ENCODE assay signal across 18 cellular contexts in the genomic region with DNA sequence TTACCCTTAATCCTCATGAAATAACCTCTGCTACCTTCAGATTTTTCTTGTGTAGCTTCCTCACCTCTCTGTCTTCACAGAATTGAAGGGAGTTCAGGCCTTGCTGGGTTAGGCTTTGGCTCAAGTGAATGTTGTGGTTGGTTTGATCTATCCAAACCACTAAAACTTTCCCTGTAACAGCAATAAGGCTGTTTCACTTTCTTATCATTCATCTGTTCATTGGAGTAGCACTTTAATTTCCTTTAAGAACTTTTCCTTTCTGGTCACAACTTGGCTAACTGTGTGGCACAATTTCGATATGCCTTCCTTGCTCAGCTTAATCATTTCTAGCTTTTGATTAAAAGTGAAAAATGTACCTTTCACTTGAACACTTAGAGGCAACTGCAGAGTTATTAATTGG.
DNase-seq lines count a peak whose midpoint lies in the region; ATAC-seq lines count a peak whose summit lies in the region.
"Had no signal": no experiment of that assay in that cellular context is flagged by ENCODE, and none has a peak within 500 bp of the region (broad histone marks: within the 10 kb centered on the region; RNA-seq: fewer than 3 reads in every experiment).

No MANE protein-coding gene starts in this region.

- H2BK5ac ChIP-seq in mesendoderm (ENCODE audit: low read length), result no peak overlapping the region

- no peak overlapping the region for H3K9ac ChIP-seq in mesendoderm (ENCODE audit: low read length)

- no peaks in the 10 kb centered on the region for H3K27me3 ChIP-seq in mesendoderm (ENCODE audit: insufficient read depth, low read length, poor library complexity)
- H3K27me3 ChIP-seq: adrenal gland, esophagus squamous epithelium, heart right ventricle, spleen, testis had no signal

- H3K36me3 Mint-ChIP-seq in activated T-cell treated with anti-CD3 and anti-CD28 coated beads, Interleukin-2, amount 50 U/mL, for 4 hours (ENCODE audit: insufficient read depth), result peaks cover 30% of the 10 kb centered on the region
- peaks cover 40% of the 10 kb centered on the region for H3K36me3 Mint-ChIP-seq in activated T-helper 1 cell treated with anti-CD3 and anti-CD28 coated beads, Interleukin-12 subunit alpha, Interleukin-12 subunit beta, Interleukin-2, Interleukin-4 antibody, amounts not matched to agents 30 ng/mL and 10 ng/mL and 1 ng/mL, durations not matched to agents 14 hours and 24 hours and 36 hours (ENCODE audit: low read depth)

- H3K4me1 Mint-ChIP-seq in activated T-cell treated with anti-CD3 and anti-CD28 coated beads, Interleukin-2, amount 50 U/mL, for 4 hours (ENCODE audit: low read depth), result peaks cover 27% of the 10 kb centered on the region
- peaks cover 21% of the 10 kb centered on the region for H3K4me1 Mint-ChIP-seq in activated T-helper 1 cell treated with anti-CD3 and anti-CD28 coated beads, Interleukin-12 subunit alpha, Interleukin-12 subunit beta, Interleukin-2, Interleukin-4 antibody, amounts not matched to agents 30 ng/mL and 10 ng/mL and 1 ng/mL, durations not matched to agents 14 hours and 24 hours and 36 hours (ENCODE audit: low read depth)

- H3K79me2 ChIP-seq in mesendoderm (ENCODE audit: control insufficient read depth, insufficient read depth, low read length), result no peaks in the 10 kb centered on the region

- no peak overlapping the region for H2BK15ac ChIP-seq in mesendoderm (replicated peaks; ENCODE audit: low read depth)

- no peaks in the 10 kb centered on the region for H3K36me3 ChIP-seq in mesendoderm (ENCODE audit: control insufficient read depth, insufficient read depth, low read length)
- H3K36me3 ChIP-seq: adrenal gland had no signal

- no peak overlapping the region for H4K5ac ChIP-seq in mesendoderm (ENCODE audit: low read length)

- no peak overlapping the region for H3K27ac ChIP-seq in mesendoderm (ENCODE audit: low read depth, low read length)
- H3K27ac ChIP-seq: adrenal gland, coronary artery, esophagus squamous epithelium, heart right ventricle, PC-9, spleen, testis had no signal

- no peak overlapping the region for H3K18ac ChIP-seq in mesendoderm (ENCODE audit: low read length)

- no peak overlapping the region for H3K23ac ChIP-seq in mesendoderm (ENCODE audit: low read length)

- intact Hi-C loops in activated T-helper 1 cell treated with anti-CD3 and anti-CD28 coated beads, Interleukin-12 subunit alpha, Interleukin-12 subunit beta, Interleukin-2, Interleukin-4 antibody, amounts not matched to agents 30 ng/mL and 10 ng/mL and 1 ng/mL, durations not matched to agents 14 hours and 24 hours and 36 hours (cut with micrococcal nuclease), result loop anchor here (1.0 to 10.0 kb wide), 4 partner anchors 26 to 433 kb away; partner anchors contain the start of genes CFAP91 and GSK3B

- H4K8ac ChIP-seq in mesendoderm (ENCODE audit: low read depth, low read length), result no peak overlapping the region

- peak overlapping the region; percentile 46 for H3K4me3 Mint-ChIP-seq in activated T-cell treated with anti-CD3 and anti-CD28 coated beads, Interleukin-2, amount 50 U/mL, for 4 hours
- H3K4me3 Mint-ChIP-seq in activated T-helper 1 cell treated with anti-CD3 and anti-CD28 coated beads, Interleukin-12 subunit alpha, Interleukin-12 subunit beta, Interleukin-2, Interleukin-4 antibody, amounts not matched to agents 30 ng/mL and 10 ng/mL and 1 ng/mL, durations not matched to agents 14 hours and 24 hours and 36 hours, result no peak overlapping the region

- DNase-seq in activated T-cell treated with anti-CD3 and anti-CD28 coated beads, Interleukin-2, amount 50 U/mL, for 4 hours, result no peak
- DNase-seq in activated T-cell treated with anti-CD3 and anti-CD28 coated beads, Interleukin-2, amount 50 U/mL, for 1 hour, result no peak
- DNase-seq in activated T-helper 1 cell treated with anti-CD3 and anti-CD28 coated beads, Interleukin-12 subunit alpha, Interleukin-12 subunit beta, Interleukin-2, Interleukin-4 antibody, amounts not matched to agents 30 ng/mL and 10 ng/mL and 1 ng/mL, durations not matched to agents 14 hours and 24 hours and 36 hours (ENCODE audit: low spot score), result no peak
- DNase-seq in renal cortical epithelial cell (ENCODE audit: low read depth) (peak; percentile 13), mesendoderm (no peak)
- no peak for DNase-seq in stimulated activated naive CD4-positive, alpha-beta T cell (lab: John Stamatoyannopoulos, UW)
- DNase-seq: adrenal gland, DMS153, esophagus squamous epithelium, heart right ventricle, NCI-H146, NCI-H510A, PC-9, spleen, testis had no signal

- peak overlapping the region; percentile 59 for H3K27ac Mint-ChIP-seq in activated T-helper 1 cell treated with anti-CD3 and anti-CD28 coated beads, Interleukin-12 subunit alpha, Interleukin-12 subunit beta, Interleukin-2, Interleukin-4 antibody, amounts not matched to agents 30 ng/mL and 10 ng/mL and 1 ng/mL, durations not matched to agents 14 hours and 24 hours and 36 hours

- ATAC-seq in activated T-cell treated with anti-CD3 and anti-CD28 coated beads, Interleukin-2, amount 50 U/mL, for 4 hours, result peak; percentile 75 to 81
- ATAC-seq in HG02884 (IDR thresholded peaks at IDR 0.05; ENCODE audit: unreplicated experiment), result peak; percentile 66
- ATAC-seq in GM21367 (IDR thresholded peaks at IDR 0.05; ENCODE audit: unreplicated experiment), result no peak
- ATAC-seq: heart right ventricle had no signal

- no peaks in the 10 kb centered on the region for H3K79me1 ChIP-seq in mesendoderm (ENCODE audit: low read length)

- H3K27me3 Mint-ChIP-seq in activated T-cell treated with anti-CD3 and anti-CD28 coated beads, Interleukin-2, amount 50 U/mL, for 4 hours (ENCODE audit: low read depth), result no peaks in the 10 kb centered on the region
- peaks cover 1% of the 10 kb centered on the region for H3K27me3 Mint-ChIP-seq in activated T-helper 1 cell treated with anti-CD3 and anti-CD28 coated beads, Interleukin-12 subunit alpha, Interleukin-12 subunit beta, Interleukin-2, Interleukin-4 antibody, amounts not matched to agents 30 ng/mL and 10 ng/mL and 1 ng/mL, durations not matched to agents 14 hours and 24 hours and 36 hours (ENCODE audit: insufficient read depth)

- no peak overlapping the region for H3K4me2 ChIP-seq in mesendoderm (ENCODE audit: low read length)
- H3K4me2 ChIP-seq: PC-9 had no signal

- no peak overlapping the region for H3K56ac ChIP-seq in mesendoderm (ENCODE audit: low read length)

- H3K4me1 ChIP-seq in mesendoderm (ENCODE audit: control insufficient read depth, low read depth, low read length), result peaks cover 2% of the 10 kb centered on the region

- no peak overlapping the region for H3K4me3 ChIP-seq in mesendoderm (ENCODE audit: low read length)
- H3K4me3 ChIP-seq: adrenal gland, coronary artery, esophagus squamous epithelium, heart right ventricle, PC-9, spleen, testis had no signal

- no CpG with 5 or more reads among the region's 1 CpG for WGBS in mesendoderm (ENCODE audit: extremely low coverage, insufficient coverage, low lambda C conversion rate)

- H3K9me3 Mint-ChIP-seq in activated T-cell treated with anti-CD3 and anti-CD28 coated beads, Interleukin-2, amount 50 U/mL, for 4 hours, result no peaks in the 10 kb centered on the region
- H3K9me3 Mint-ChIP-seq in activated T-helper 1 cell treated with anti-CD3 and anti-CD28 coated beads, Interleukin-12 subunit alpha, Interleukin-12 subunit beta, Interleukin-2, Interleukin-4 antibody, amounts not matched to agents 30 ng/mL and 10 ng/mL and 1 ng/mL, durations not matched to agents 14 hours and 24 hours and 36 hours, result no peaks in the 10 kb centered on the region

- H2AK5ac ChIP-seq in mesendoderm (ENCODE audit: low read length), result no peak overlapping the region

- H3K4ac ChIP-seq in mesendoderm (ENCODE audit: low read depth, low read length), result no peak overlapping the region

- H2BK120ac ChIP-seq in mesendoderm (ENCODE audit: low read depth, low read length), result no peak overlapping the region
